Comparison of ENCODE assay signal across 1 cellular context in genomic region chr1:150293433-150294253, GRCh38.
A peak's percentile ranks its signal among the peaks of the same experiment; 100 is the strongest.
TF ChIP-seq lines count a peak whose summit lies in the region.

Gene MRPS21 (plus strand): TSS chr1:150293861. CDS start chr1:150294367, 506 bp downstream.

TF ChIP-seq in HepG2, 621 proteins besides CTCF, POLR2A, EP300 and RAD21 (continued from another document and continues in another):
- 0 out of 2 replicates have a peak, but pooled peaks have one; percentile 31 for TF ChIP-seq SP140L (CRISPR knock-in tag; IDR thresholded peaks at IDR 0.05; ENCODE audit: borderline replicate concordance)
- TF ChIP-seq RNF219 (CRISPR knock-in tag; IDR thresholded peaks at IDR 0.05), result no peak
- TF ChIP-seq ELK4 (CRISPR knock-in tag; IDR thresholded peaks at IDR 0.05; ENCODE audit: borderline replicate concordance), result no peak
- TF ChIP-seq KLF15 (CRISPR knock-in tag; IDR thresholded peaks at IDR 0.05; ENCODE audit: borderline replicate concordance), result no peak
- peak; percentile 79 for TF ChIP-seq ESRRA (CRISPR knock-in tag; IDR thresholded peaks at IDR 0.05; ENCODE audit: low read depth)
- TF ChIP-seq JDP2 (CRISPR knock-in tag; IDR thresholded peaks at IDR 0.05; ENCODE audit: borderline replicate concordance), result no peak
- no peak; the same call in 1 of the 2 replicates for TF ChIP-seq ZNF782 (CRISPR knock-in tag; IDR thresholded peaks at IDR 0.05; ENCODE audit: borderline replicate concordance)
- TF ChIP-seq ZFP90 (CRISPR knock-in tag; IDR thresholded peaks at IDR 0.05; ENCODE audit: borderline replicate concordance), result peak; percentile 89
- no peak for TF ChIP-seq FUBP1 (CRISPR knock-in tag; IDR thresholded peaks at IDR 0.05; ENCODE audit: borderline replicate concordance)
- TF ChIP-seq ZNF350 (CRISPR knock-in tag; IDR thresholded peaks at IDR 0.05; ENCODE audit: borderline replicate concordance, low read depth), result peak; percentile 63; the same call in 1 of the 2 replicates
- TF ChIP-seq U2AF2 (IDR thresholded peaks at IDR 0.05; ENCODE audit: low read depth, low read length), result peak; percentile 55; the same call in 1 of the 2 replicates
- no peak for TF ChIP-seq RARG (CRISPR knock-in tag; IDR thresholded peaks at IDR 0.05; ENCODE audit: low read depth)
- TF ChIP-seq ZNF180 (CRISPR knock-in tag; IDR thresholded peaks at IDR 0.05; ENCODE audit: borderline replicate concordance, low read depth), result no peak
- TF ChIP-seq ZNF7 (CRISPR knock-in tag; IDR thresholded peaks at IDR 0.05), result no peak
- TF ChIP-seq DMAP1 (CRISPR knock-in tag; IDR thresholded peaks at IDR 0.05), result peak; percentile 92
- no peak for TF ChIP-seq RCOR2 (CRISPR knock-in tag; IDR thresholded peaks at IDR 0.05)
- TF ChIP-seq HHEX (CRISPR knock-in tag; IDR thresholded peaks at IDR 0.05), result no peak
- no peak for TF ChIP-seq ZNF468 (CRISPR knock-in tag; IDR thresholded peaks at IDR 0.05)
- TF ChIP-seq MEIS2 (CRISPR knock-in tag; IDR thresholded peaks at IDR 0.05), result peak; percentile 51; the same call in 1 of the 2 replicates
- TF ChIP-seq ZSCAN30 (CRISPR knock-in tag; IDR thresholded peaks at IDR 0.05), result no peak
- no peak for TF ChIP-seq ZKSCAN5 (CRISPR knock-in tag; IDR thresholded peaks at IDR 0.05)
- TF ChIP-seq BATF2 (CRISPR knock-in tag; IDR thresholded peaks at IDR 0.05), result no peak
- TF ChIP-seq SCMH1 (CRISPR knock-in tag; IDR thresholded peaks at IDR 0.05; ENCODE audit: borderline replicate concordance), result no peak
- TF ChIP-seq ZBTB10 (CRISPR knock-in tag; IDR thresholded peaks at IDR 0.05; ENCODE audit: borderline replicate concordance), result no peak
- TF ChIP-seq ZBTB8A (CRISPR knock-in tag; IDR thresholded peaks at IDR 0.05; ENCODE audit: borderline replicate concordance, low read depth), result no peak
- TF ChIP-seq ZSCAN25 (CRISPR knock-in tag; IDR thresholded peaks at IDR 0.05), result no peak
- TF ChIP-seq ARID2 (CRISPR knock-in tag; IDR thresholded peaks at IDR 0.05; ENCODE audit: borderline replicate concordance), result no peak
- peak; percentile 55; the same call in 1 of the 2 replicates for TF ChIP-seq ZNF747 (CRISPR knock-in tag; IDR thresholded peaks at IDR 0.05; ENCODE audit: borderline replicate concordance)
- TF ChIP-seq AGO2 (optimal IDR thresholded peaks at IDR 0.05; ENCODE audit: low read depth, low read length), result peak; percentile 28
- no peak for TF ChIP-seq ZNF841 (CRISPR knock-in tag; IDR thresholded peaks at IDR 0.05; ENCODE audit: borderline replicate concordance)
- TF ChIP-seq ZNF281 (CRISPR knock-in tag; IDR thresholded peaks at IDR 0.05; ENCODE audit: borderline replicate concordance), result no peak; the same call in 1 of the 2 replicates
- peak; percentile 89 for TF ChIP-seq RFX1 (IDR thresholded peaks at IDR 0.05)
- TF ChIP-seq MIER2 (CRISPR knock-in tag; IDR thresholded peaks at IDR 0.05), result no peak
- no peak for TF ChIP-seq MTF1 (CRISPR knock-in tag; IDR thresholded peaks at IDR 0.05)
- TF ChIP-seq BHLHE40 (IDR thresholded peaks at IDR 0.05; ENCODE audit: low read length), result no peak
- TF ChIP-seq HNRNPK (IDR thresholded peaks at IDR 0.05; ENCODE audit: low read depth, low read length, poor library complexity, severe bottlenecking), result no peak
- TF ChIP-seq ZMYM3 (CRISPR knock-in tag; IDR thresholded peaks at IDR 0.05), result 0 out of 2 replicates have a peak, but pooled peaks have one; percentile 20
- TF ChIP-seq SUZ12 (IDR thresholded peaks at IDR 0.05; ENCODE audit: low read depth, low read length), result no peak
- no peak for TF ChIP-seq ZNF3 (CRISPR knock-in tag; IDR thresholded peaks at IDR 0.05)
- no peak for TF ChIP-seq PLRG1 (conservative IDR thresholded peaks at IDR 0.05)
- peak; percentile 74 for TF ChIP-seq ZNF605 (CRISPR knock-in tag; IDR thresholded peaks at IDR 0.05)
- no peak for TF ChIP-seq LCORL (IDR thresholded peaks at IDR 0.05)
- peak; percentile 47; the same call in 1 of the 2 replicates for TF ChIP-seq LCORL (CRISPR knock-in tag; IDR thresholded peaks at IDR 0.05)
- TF ChIP-seq ZNF143 (CRISPR knock-in tag; IDR thresholded peaks at IDR 0.05), result peak; percentile 67; the same call in 1 of the 2 replicates
- TF ChIP-seq SIX1 (CRISPR knock-in tag; IDR thresholded peaks at IDR 0.05; ENCODE audit: borderline replicate concordance), result no peak
- peak; percentile 76 for TF ChIP-seq SALL1 (CRISPR knock-in tag; IDR thresholded peaks at IDR 0.05)
- no peak for TF ChIP-seq CHD4 (IDR thresholded peaks at IDR 0.05; ENCODE audit: borderline replicate concordance, low read length)
- peak; percentile 79 for TF ChIP-seq IKZF5 (CRISPR knock-in tag; IDR thresholded peaks at IDR 0.05)
- TF ChIP-seq RFX3 (CRISPR knock-in tag; IDR thresholded peaks at IDR 0.05), result peak; percentile 90
- TF ChIP-seq SNRNP70 (IDR thresholded peaks at IDR 0.05; ENCODE audit: low read depth, low read length), result no peak
- 0 out of 2 replicates have a peak, but pooled peaks have one; percentile 71 for TF ChIP-seq ZNF800 (CRISPR knock-in tag; IDR thresholded peaks at IDR 0.05)
- TF ChIP-seq PPARG (CRISPR knock-in tag; conservative IDR thresholded peaks at IDR 0.05), result no peak
- peak; percentile 71 for TF ChIP-seq ZNF781 (CRISPR knock-in tag; IDR thresholded peaks at IDR 0.05; ENCODE audit: borderline replicate concordance, not compliant biosample characterization)
- TF ChIP-seq SMYD3 (CRISPR knock-in tag; IDR thresholded peaks at IDR 0.05), result no peak
